Comparison of ENCODE assay signal across 8 cellular contexts in the genomic region with DNA sequence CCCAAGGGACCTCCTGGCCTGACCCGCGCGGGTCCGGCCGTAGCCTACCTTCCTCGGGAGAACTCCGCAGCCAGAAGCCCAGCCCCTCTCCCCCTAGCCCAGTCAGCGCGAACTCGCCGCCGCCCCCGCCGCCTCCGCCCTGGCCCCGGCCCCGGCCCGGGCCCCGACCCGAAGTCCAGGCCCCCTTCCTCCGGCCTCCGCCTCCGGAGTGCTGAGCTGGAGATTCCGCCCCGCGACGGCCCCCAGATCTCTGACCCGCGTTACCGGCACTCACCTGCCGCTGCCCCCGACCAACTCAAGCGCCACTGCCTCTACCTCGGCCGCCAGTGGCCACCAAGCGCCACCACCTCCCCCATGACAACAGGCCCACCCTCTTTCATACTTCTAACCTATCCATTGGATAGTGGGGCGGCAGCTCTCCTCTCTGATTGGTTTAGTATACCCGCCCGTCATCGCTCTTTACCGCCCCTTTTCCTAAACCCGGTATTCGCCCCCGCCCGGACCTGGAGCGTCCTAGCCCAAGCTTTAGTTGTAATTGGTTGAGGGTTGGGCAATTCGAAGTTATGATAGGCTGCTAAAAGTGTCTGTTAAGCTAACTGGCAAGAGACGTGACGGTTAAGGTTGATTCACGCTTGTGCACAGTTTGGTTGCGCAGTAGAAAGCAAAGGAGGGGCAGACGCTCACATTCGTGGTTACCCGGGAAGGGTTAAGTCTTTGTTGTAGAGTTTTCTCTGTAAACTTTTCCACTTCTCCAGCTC. TPM values are rescaled to one million over a fixed set of nuclear protein-coding genes. Genes with fewer than 3 reads are reported as not detected.
A peak's percentile ranks its signal among the peaks of the same experiment; 100 is the strongest.
DNase-seq lines count a peak whose midpoint lies in the region; ATAC-seq, FAIRE-seq and TF ChIP-seq lines count a peak whose summit lies in the region.

Gene NUMB (minus strand): TSS at position 328 of the 758 bp plus-strand sequence. CDS start 102,795 bp downstream, outside the sequence.

- no peaks in the 10 kb centered on the region for H3K27me3 ChIP-seq in H1 (replicated peaks in 1 of 4; ENCODE audit: control insufficient read depth in 3 of 4, extremely low read depth in 1 of 4, insufficient read depth in 3 of 4, low read length in 3 of 4)

- peak within 1 kb of the TSS; percentile 98 for H3K27ac Mint-ChIP-seq in memory B cell

- no peak within 1 kb of the TSS for H3K14ac ChIP-seq in H1 (ENCODE audit: insufficient read length)

- peak; percentile 100 for FAIRE-seq in HTR-8/SVneo (lab: Jason Lieb, UNC)
- peak; percentile 89 for FAIRE-seq in H1 (lab: Jason Lieb, UNC)

- H3K27me3 Mint-ChIP-seq in memory B cell: no peaks in the 10 kb centered on the region

- no peaks in the 10 kb centered on the region for H3K9me3 ChIP-seq in H1 (ENCODE audit: insufficient read depth in 2 of 2, low read depth in 1 of 2, low read length in 1 of 2)

- peak; percentile 99 for DNase-seq in COR-L47 (lab: John Stamatoyannopoulos, UW)
- DNase-seq in HTR-8/SVneo (ENCODE audit: insufficient read length, low spot score): peak; percentile 100
- DNase-seq in NOMO-1 treated with dmso at 0.1 percent for 144 hours (lab: John Stamatoyannopoulos, UW; ENCODE audit: unreplicated experiment): peak; percentile 99
- DNase-seq in activated CD8-positive, alpha-beta memory T cell treated with anti-CD3 and anti-CD28 coated beads for 48 hours (ENCODE audit: low read depth in 2 of 3, low spot score in 2 of 3): peak; percentile 83 to 88 (median 85)
- peak; percentile 93 to 98 for DNase-seq in H1 (ENCODE audit: low read depth in 1 of 2, low spot score in 2 of 2)
- DNase-seq in memory B cell (ENCODE audit: low spot score in 2 of 2): peak; percentile 77 to 95
- peak; percentile 90 for DNase-seq in stimulated activated CD8-positive, alpha-beta memory T cell treated with anti-CD3 and anti-CD28 coated beads, Interleukin-12 subunit alpha, Interleukin-12 subunit beta, amount 100 ng/mL, for 24 hours (ENCODE audit: extremely low read depth)

- no peak for TF ChIP-seq CTCF in H1 (IDR thresholded peaks at IDR 0.05; ENCODE audit: control extremely low read depth in 1 of 3, insufficient read depth in 1 of 3, low read depth in 1 of 3, low read length in 3 of 3)

- H3K79me2 ChIP-seq in H1 (ENCODE audit: control insufficient read depth in 1 of 2, insufficient read depth in 2 of 2, low read length in 2 of 2): peaks cover 0 to 40% of the 10 kb centered on the region in 2 experiments; a peak in 3 of 4 replicates

- H2BK5ac ChIP-seq in H1 (ENCODE audit: low read depth, low read length): peak within 1 kb of the TSS; percentile 58; the same call in 1 of the 2 replicates

- H3K4me1 ChIP-seq in H1 (replicated peaks in 1 of 4; ENCODE audit: control insufficient read depth in 3 of 4, insufficient read depth in 4 of 4, low read length in 3 of 4): peaks cover 0 to 7% (median 3%) of the 10 kb centered on the region in 4 experiments; a peak in 3 of 7 replicates

- no peak within 1 kb of the TSS for H2BK20ac ChIP-seq in H1 (ENCODE audit: low read length)

- H3K4me2 ChIP-seq in H1 (ENCODE audit: insufficient read depth in 1 of 2, low read depth in 2 of 2, low read length in 2 of 2): peak within 1 kb of the TSS; percentile 73 to 82

- H3K4me3 ChIP-seq in H1 (ENCODE audit: extremely low read depth in 1 of 4, insufficient read depth in 2 of 4, low read depth in 3 of 4, low read length in 4 of 4): peak within 1 kb of the TSS; percentile 80 to 97 (median 88)

- no peak within 1 kb of the TSS for H2BK12ac ChIP-seq in H1 (ENCODE audit: low read depth, low read length)

- POLR2A ChIA-PET in H1 (lab: Charles Lee; ENCODE audit: partially characterized antibody): interaction anchor here (0.6 to 1.6 kb wide), 14 partner anchors 9 to 329 kb away, joined by 3 to 5 read pairs (median 3); no protein-coding TSS in a partner anchor

- peak within 1 kb of the TSS; percentile 46 for H4K5ac ChIP-seq in H1 (ENCODE audit: insufficient read length, low read depth, low read length)

- no peak within 1 kb of the TSS for H2AK5ac ChIP-seq in H1 (ENCODE audit: low read depth, low read length)

- H4K91ac ChIP-seq in H1 (replicated peaks; ENCODE audit: insufficient read length, low read length): peak within 1 kb of the TSS; percentile 71

- peak; percentile 77 to 88; a peak in 2 of 3 replicates for TF ChIP-seq POLR2A in H1 (IDR thresholded peaks at IDR 0.05; ENCODE audit: control extremely low read depth in 1 of 2, low read depth in 2 of 2, low read length in 2 of 2)

- H4K20me1 ChIP-seq in H1 (replicated peaks in 1 of 2; ENCODE audit: control insufficient read depth in 1 of 2, insufficient read depth in 2 of 2, low read length in 2 of 2): no peaks in the 10 kb centered on the region

- H3K36me3 ChIP-seq in H1 (ENCODE audit: control insufficient read depth in 2 of 4, insufficient read depth in 4 of 4, low read length in 3 of 4): no peaks in the 10 kb centered on the region

- peaks cover 2% of the 10 kb centered on the region; the same call in 1 of the 2 replicates for H3K79me1 ChIP-seq in H1 (ENCODE audit: low read depth, low read length)

- H3K18ac ChIP-seq in H1 (ENCODE audit: extremely low read depth, low read length): peak within 1 kb of the TSS; percentile 90

- no peak for TF ChIP-seq RAD21 in H1 (IDR thresholded peaks at IDR 0.05 in 1 of 2, conservative IDR thresholded peaks at IDR 0.05 in 1 of 2; ENCODE audit: low read depth in 2 of 2, low read length in 2 of 2)

- 0 out of 2 replicates have a peak within 1 kb of the TSS, but pooled peaks have one; percentile 1 for H2BK15ac ChIP-seq in H1 (ENCODE audit: low read length)

- peak within 1 kb of the TSS; percentile 35; the same call in 1 of the 2 replicates for H2AFZ ChIP-seq in H1 (ENCODE audit: low read length)

- CTCF ChIA-PET in H1 (lab: Charles Lee; ENCODE audit: partially characterized antibody): interaction anchor here (0.5 to 2.1 kb wide), 6 partner anchors 10 to 276 kb away, joined by 3 to 15 read pairs (median 3); no protein-coding TSS in a partner anchor

- peaks cover 5% of the 10 kb centered on the region for H3K23me2 ChIP-seq in H1 (ENCODE audit: low read depth, low read length)

- peak within 1 kb of the TSS; percentile 76 for H4K8ac ChIP-seq in H1 (ENCODE audit: extremely low read depth, insufficient read depth, low read length)

- 1% methylated on average over 45 of the region's 54 CpGs; no CpG with 5 or more reads in 1 of the 2 experiments for WGBS in H1 (ENCODE audit: extremely low coverage in 1 of 2, insufficient coverage in 1 of 2, insufficient read length in 1 of 2, insufficient replicate concordance in 2 of 2, low coverage in 1 of 2, low lambda C conversion rate in 2 of 2, missing lambda C conversion rate in 1 of 2), 2 experiments

- peak within 1 kb of the TSS; percentile 56 for H3K27ac ChIP-seq in H1 (ENCODE audit: low read depth, low read length)

- no peak for TF ChIP-seq EP300 in H1 (IDR thresholded peaks at IDR 0.05; ENCODE audit: borderline replicate concordance in 1 of 2, low read depth in 2 of 2, low read length in 2 of 2)

- H3K36me3 Mint-ChIP-seq in memory B cell: peaks cover 7% of the 10 kb centered on the region

- peak within 1 kb of the TSS; percentile 12 for H3K56ac ChIP-seq in H1 (replicated peaks; ENCODE audit: insufficient read length, low read depth, low read length)

- ATAC-seq in GM21367 (IDR thresholded peaks at IDR 0.05; ENCODE audit: unreplicated experiment): peak; percentile 81
- ATAC-seq in memory B cell (ENCODE audit: low read depth): peak; percentile 96

- H3K9me3 Mint-ChIP-seq in memory B cell: no peaks in the 10 kb centered on the region

- peak within 1 kb of the TSS; percentile 65 to 80 (median 72) for H3K9ac ChIP-seq in H1 (replicated peaks in 1 of 4; ENCODE audit: extremely low read depth in 1 of 4, low read depth in 3 of 4, low read length in 3 of 4)

- H3K4me3 Mint-ChIP-seq in memory B cell: peak within 1 kb of the TSS; percentile 98

- H2BK120ac ChIP-seq in H1 (replicated peaks; ENCODE audit: low read depth, low read length): no peak within 1 kb of the TSS

- peaks cover 31% of the 10 kb centered on the region for H3K4me1 Mint-ChIP-seq in memory B cell

- H3K4ac ChIP-seq in H1 (replicated peaks; ENCODE audit: insufficient read length, low read depth, low read length): peak within 1 kb of the TSS; percentile 14

- H3K23ac ChIP-seq in H1 (ENCODE audit: insufficient read length): no peak within 1 kb of the TSS

TF ChIP-seq in H1, 55 proteins besides CTCF, POLR2A, EP300 and RAD21 (continues in another document):
- no peak for TF ChIP-seq MAFK (IDR thresholded peaks at IDR 0.05; ENCODE audit: low read depth, low read length)
- TF ChIP-seq CTBP2 (IDR thresholded peaks at IDR 0.05; ENCODE audit: borderline replicate concordance, insufficient read depth, insufficient read length, low read length): no peak
- TF ChIP-seq SUZ12 (IDR thresholded peaks at IDR 0.05; ENCODE audit: low read length): no peak
- TF ChIP-seq, protein P1, sequence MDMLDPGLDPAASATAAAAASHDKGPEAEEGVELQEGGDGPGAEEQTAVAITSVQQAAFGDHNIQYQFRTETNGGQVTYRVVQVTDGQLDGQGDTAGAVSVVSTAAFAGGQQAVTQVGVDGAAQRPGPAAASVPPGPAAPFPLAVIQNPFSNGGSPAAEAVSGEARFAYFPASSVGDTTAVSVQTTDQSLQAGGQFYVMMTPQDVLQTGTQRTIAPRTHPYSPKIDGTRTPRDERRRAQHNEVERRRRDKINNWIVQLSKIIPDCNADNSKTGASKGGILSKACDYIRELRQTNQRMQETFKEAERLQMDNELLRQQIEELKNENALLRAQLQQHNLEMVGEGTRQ (IDR thresholded peaks at IDR 0.05; ENCODE audit: low read length): no peak
- no peak for TF ChIP-seq POU5F1 (IDR thresholded peaks at IDR 0.05; ENCODE audit: low read depth, low read length)
- TF ChIP-seq JUND (IDR thresholded peaks at IDR 0.05; ENCODE audit: low read length): no peak
- no peak for TF ChIP-seq SIRT6 (IDR thresholded peaks at IDR 0.05; ENCODE audit: low read length)
- TF ChIP-seq SAP30 (IDR thresholded peaks at IDR 0.05; ENCODE audit: insufficient read depth, insufficient replicate concordance, low read length): peak; percentile 0
- no peak for TF ChIP-seq ASH2L (IDR thresholded peaks at IDR 0.05; ENCODE audit: low read length)
- TF ChIP-seq GTF2F1 (IDR thresholded peaks at IDR 0.05; ENCODE audit: borderline replicate concordance, low read depth, low read length): 0 out of 2 replicates have a peak, but pooled peaks have one; percentile 52
- TF ChIP-seq CBX8 (IDR thresholded peaks at IDR 0.05; ENCODE audit: borderline replicate concordance, low read depth, low read length): no peak
- no peak for TF ChIP-seq KDM5A (IDR thresholded peaks at IDR 0.05; ENCODE audit: low read length)

RNA-seq across cellular contexts. Expression of gene NUMB, which starts in this region (rescaled TPM):
- 44.3 and 54.3 TPM in 2 replicates for total RNA-seq in H1 (2021; fragmentation: NEBNext Ultra II Directional; extraction: Animal tissue kit (Norgen Biotek cat#: 25700))
- 78.1 and 88.3 TPM in 2 replicates for polyA plus RNA-seq in H1 (2011; rRNA removed)
- polyA plus RNA-seq in H1 (2011; cell fraction: cytosol; rRNA removed): 58.1 TPM
- 121 TPM for polyA plus RNA-seq in H1 (2011; cell fraction: nucleus; rRNA removed)
- 31.8 to 40.4 TPM (median 38.1 TPM) in 4 replicates for polyA plus RNA-seq in H1 (2012, experiment 1 of 2)
- polyA plus RNA-seq in H1 (2012, experiment 2 of 2): 7.8 TPM
- polyA plus RNA-seq in H1 (2013, experiment 1 of 2): 46.7 TPM
- polyA plus RNA-seq in H1 (2013, experiment 2 of 2): 45.9 TPM
- 115 and 132 TPM in 2 replicates for polyA minus RNA-seq in H1 (2011; rRNA and poly(A)+ RNA removed)
- polyA minus RNA-seq in H1 (2011; cell fraction: cytosol; rRNA and poly(A)+ RNA removed): 37.5 TPM
- 91.3 TPM for polyA minus RNA-seq in H1 (2011; cell fraction: nucleus; rRNA and poly(A)+ RNA removed)

Comparison
In these comparisons a context has a peak if more than half of its experiments do, and no peak if none do; other contexts are left out.
1. Peak in every context shown above with its lines: DNase-seq, ATAC-seq, H3K4me3 ChIP-seq and H3K27ac ChIP-seq.